In the genomic region with DNA sequence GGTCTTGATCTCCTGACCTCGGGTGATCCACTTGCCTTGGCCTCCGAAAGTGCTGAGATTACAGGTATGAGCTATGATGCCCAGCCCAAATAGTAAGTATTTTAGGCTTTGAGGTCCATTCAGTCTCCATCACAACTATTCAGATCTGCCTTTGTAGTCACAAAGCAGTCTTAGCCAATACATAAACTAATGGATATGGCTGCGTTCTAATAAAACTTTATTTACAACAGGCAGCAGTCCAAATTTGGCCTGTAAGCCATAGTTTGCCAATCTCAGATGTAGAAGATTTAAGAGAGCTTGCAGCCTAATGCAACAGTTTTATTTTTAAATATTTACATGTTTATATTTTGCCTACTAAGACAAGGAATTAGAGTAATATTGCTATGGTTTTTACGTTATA, we compare ENCODE assay signal across 10 cellular contexts.
"Had no signal": no experiment of that assay in that cellular context is flagged by ENCODE, and none has a peak within 500 bp of the region (broad histone marks: within the 10 kb centered on the region; RNA-seq: fewer than 3 reads in every experiment).

No MANE protein-coding gene starts in this region.

- H3K27ac Mint-ChIP-seq: HFFc6 had no signal

- H3K4me3 ChIP-seq: GM23248 had no signal

- H2AFZ ChIP-seq: GM23248 had no signal

- H3K4me3 Mint-ChIP-seq: HFFc6 had no signal

- H3K4me2 ChIP-seq: KMS-11 had no signal

- DNase-seq: GM23248, GOT3, H7, HCEC 1CT, HFFc6, IMR-90, Karpas-422, KBM-7 had no signal

- H3K9me3 Mint-ChIP-seq: HFFc6 had no signal

- H3K27ac ChIP-seq: GM23248, HL-60, KMS-11 had no signal

- H3K9ac ChIP-seq: GM23248, KMS-11 had no signal
